25 cellular contexts compared by ENCODE assay signal in the genomic region with DNA sequence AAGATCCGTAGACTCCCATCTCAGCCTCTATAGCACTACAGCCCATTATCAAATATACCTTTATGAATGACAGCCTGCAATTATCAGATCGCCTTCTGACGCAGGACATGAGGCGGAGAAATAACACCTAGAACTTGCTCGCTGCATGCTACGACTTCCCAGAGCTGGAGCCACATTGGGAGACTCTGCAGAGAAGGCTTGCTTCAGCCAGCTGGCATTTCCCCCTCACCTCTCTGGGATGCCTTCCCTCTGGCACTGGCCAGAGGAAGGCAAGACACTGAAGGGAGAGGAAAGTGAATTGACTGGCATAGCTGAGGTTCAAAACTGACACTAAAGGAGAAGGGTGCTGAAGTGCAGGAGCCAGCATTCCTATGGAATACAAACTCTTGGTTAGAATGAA.
A peak's percentile ranks its signal among the peaks of the same experiment; 100 is the strongest.
DNase-seq lines count a peak whose midpoint lies in the region; ATAC-seq, FAIRE-seq and TF ChIP-seq lines count a peak whose summit lies in the region.
"Had no signal": no experiment of that assay in that cellular context is flagged by ENCODE, and none has a peak within 500 bp of the region (broad histone marks: within the 10 kb centered on the region; RNA-seq: fewer than 3 reads in every experiment).

No MANE protein-coding gene starts in this region.

- no peak overlapping the region for H3K9ac ChIP-seq in HUES64 (ENCODE audit: low read depth, low read length)
- H3K9ac ChIP-seq in H1 (replicated peaks in 1 of 4; ENCODE audit: extremely low read depth in 1 of 4, low read depth in 3 of 4, low read length in 3 of 4) = no peak overlapping the region
- H3K9ac ChIP-seq: BLaER1 had no signal

- no peak for TF ChIP-seq CTCF in H1 (IDR thresholded peaks at IDR 0.05; ENCODE audit: control extremely low read depth in 1 of 3, insufficient read depth in 1 of 3, low read depth in 1 of 3, low read length in 3 of 3)
- TF ChIP-seq CTCF in GM23338 (conservative IDR thresholded peaks at IDR 0.05; ENCODE audit: low read depth in 2 of 2) = no peak

- H3K14ac ChIP-seq in H1 (ENCODE audit: insufficient read length) = no peak overlapping the region

- no peak overlapping the region for H3K27ac Mint-ChIP-seq in GM23338
- H3K27ac Mint-ChIP-seq in activated naive CD8-positive, alpha-beta T cell treated with anti-CD3 and anti-CD28 coated beads, Interleukin-2, amount 50 U/mL, for 24 hours = no peak overlapping the region
- H3K27ac Mint-ChIP-seq: B cell; CD4-positive, CD25-positive, alpha-beta regulatory T cell; CD8-positive, alpha-beta T cell; HFFc6 had no signal

- no peak overlapping the region; the same call in 1 of the 2 replicates for H2AK5ac ChIP-seq in H1 (ENCODE audit: low read depth, low read length)

- no peaks in the 10 kb centered on the region for H3K27me3 ChIP-seq in HUES64 (ENCODE audit: insufficient read depth, low read length)
- no peaks in the 10 kb centered on the region for H3K27me3 ChIP-seq in H1 (replicated peaks in 1 of 4; ENCODE audit: control insufficient read depth in 3 of 4, extremely low read depth in 1 of 4, insufficient read depth in 3 of 4, low read length in 3 of 4)
- H3K27me3 ChIP-seq in GM23338 (ENCODE audit: insufficient read depth) = no peaks in the 10 kb centered on the region
- H3K27me3 ChIP-seq: BLaER1 had no signal

- no peak overlapping the region for H2BK5ac ChIP-seq in H1 (ENCODE audit: low read depth, low read length)

- no peak overlapping the region for H2BK120ac ChIP-seq in H1 (replicated peaks; ENCODE audit: low read depth, low read length)

- peaks cover 71% of the 10 kb centered on the region for H3K4me1 Mint-ChIP-seq in GM23338
- H3K4me1 Mint-ChIP-seq in activated naive CD8-positive, alpha-beta T cell treated with anti-CD3 and anti-CD28 coated beads, Interleukin-2, amount 50 U/mL, for 24 hours = no peaks in the 10 kb centered on the region
- H3K4me1 Mint-ChIP-seq: B cell; CD4-positive, CD25-positive, alpha-beta regulatory T cell had no signal

- no peaks in the 10 kb centered on the region; the same call in 1 of the 2 replicates for H3K36me3 ChIP-seq in HUES64 (ENCODE audit: insufficient read depth, low read length)
- H3K36me3 ChIP-seq in H1 (ENCODE audit: control insufficient read depth in 2 of 4, insufficient read depth in 4 of 4, low read length in 3 of 4) = peaks cover 0 to 2% (median 0%) of the 10 kb centered on the region in 4 experiments; a peak in 2 of 8 replicates
- no peaks in the 10 kb centered on the region for H3K36me3 ChIP-seq in GM23338 (ENCODE audit: insufficient read depth)
- H3K36me3 ChIP-seq: BLaER1, HAP-1 had no signal

- no peaks in the 10 kb centered on the region for H3K9me3 ChIP-seq in HUES64 (ENCODE audit: insufficient read depth, low read depth, low read length)
- H3K9me3 ChIP-seq in H1 (ENCODE audit: insufficient read depth in 2 of 2, low read depth in 1 of 2, low read length in 1 of 2) = no peaks in the 10 kb centered on the region
- H3K9me3 ChIP-seq: BLaER1, HAP-1 had no signal

- H3K23me2 ChIP-seq in H1 (ENCODE audit: low read depth, low read length) = no peaks in the 10 kb centered on the region; the same call in 1 of the 2 replicates

- H3K4me2 ChIP-seq in H1 (ENCODE audit: insufficient read depth in 1 of 2, low read depth in 2 of 2, low read length in 2 of 2) = no peak overlapping the region
- H3K4me2 ChIP-seq in GM23338 = no peak overlapping the region
- H3K4me2 ChIP-seq: BLaER1 had no signal

- no peak for TF ChIP-seq POLR2A in H1 (IDR thresholded peaks at IDR 0.05; ENCODE audit: control extremely low read depth in 1 of 2, low read depth in 2 of 2, low read length in 2 of 2)

- H3K27ac ChIP-seq in HUES64 (ENCODE audit: low read depth, low read length) = peak overlapping the region; percentile 29; the same call in 1 of the 2 replicates
- no peak overlapping the region for H3K27ac ChIP-seq in H1 (ENCODE audit: low read depth, low read length)
- H3K27ac ChIP-seq in GM23338 (ENCODE audit: low read depth) = no peak overlapping the region; the same call in 1 of the 2 replicates
- H3K27ac ChIP-seq: 22Rv1, BLaER1, C4-2B had no signal

- H2BK20ac ChIP-seq in H1 (ENCODE audit: low read length) = no peak overlapping the region

- H4K91ac ChIP-seq in H1 (replicated peaks; ENCODE audit: insufficient read length, low read length) = no peak overlapping the region

- CTCF ChIA-PET in H1 (lab: Charles Lee; ENCODE audit: partially characterized antibody) = interaction anchor here (1.4 to 1.7 kb wide), 2 partner anchors 25 to 27 kb away, joined by 3 to 4 read pairs; no protein-coding TSS in a partner anchor

- 94% methylated on average over 6 of the region's 6 CpGs for WGBS in HUES64
- 96% methylated on average over 6 of the region's 6 CpGs; no CpG with 5 or more reads in 1 of the 2 experiments for WGBS in H1 (ENCODE audit: extremely low coverage in 1 of 2, insufficient coverage in 1 of 2, insufficient read length in 1 of 2, insufficient replicate concordance in 2 of 2, low coverage in 1 of 2, low lambda C conversion rate in 2 of 2, missing lambda C conversion rate in 1 of 2), 2 experiments

- 0 out of 2 replicates have a peak overlapping the region, but pooled peaks have one; percentile 35 for H2BK12ac ChIP-seq in H1 (ENCODE audit: low read depth, low read length)

- no peak overlapping the region for H3K18ac ChIP-seq in H1 (ENCODE audit: extremely low read depth, low read length)

- peaks cover 38% of the 10 kb centered on the region for H3K9me2 ChIP-seq in GM23338 (ENCODE audit: insufficient read depth)

- FAIRE-seq in H1 (lab: Jason Lieb, UNC) = no peak
- peak; percentile 17 for FAIRE-seq in urothelium cell line (lab: Jason Lieb, UNC)
- FAIRE-seq: A204.1, GM12891, GM18507 had no signal

- peaks cover 37% of the 10 kb centered on the region for H3K36me3 Mint-ChIP-seq in GM23338 (ENCODE audit: low read depth)
- no peaks in the 10 kb centered on the region for H3K36me3 Mint-ChIP-seq in activated naive CD8-positive, alpha-beta T cell treated with anti-CD3 and anti-CD28 coated beads, Interleukin-2, amount 50 U/mL, for 24 hours (ENCODE audit: low read depth)
- H3K36me3 Mint-ChIP-seq: CD4-positive, CD25-positive, alpha-beta regulatory T cell; CD8-positive, alpha-beta T cell had no signal

- H2BK15ac ChIP-seq in H1 (ENCODE audit: low read length) = no peak overlapping the region

- no peak overlapping the region for H3K4me3 Mint-ChIP-seq in GM23338
- H3K4me3 Mint-ChIP-seq in activated naive CD8-positive, alpha-beta T cell treated with anti-CD3 and anti-CD28 coated beads, Interleukin-2, amount 50 U/mL, for 24 hours = no peak overlapping the region
- H3K4me3 Mint-ChIP-seq: B cell; CD4-positive, CD25-positive, alpha-beta regulatory T cell; CD8-positive, alpha-beta T cell; HFFc6 had no signal

- H3K9me3 Mint-ChIP-seq in GM23338 = no peaks in the 10 kb centered on the region
- peaks cover 4% of the 10 kb centered on the region for H3K9me3 Mint-ChIP-seq in activated naive CD8-positive, alpha-beta T cell treated with anti-CD3 and anti-CD28 coated beads, Interleukin-2, amount 50 U/mL, for 24 hours

- no peak overlapping the region for H3K56ac ChIP-seq in H1 (replicated peaks; ENCODE audit: insufficient read length, low read depth, low read length)

- no peak for DNase-seq in Right ventricle myocardium inferior (ENCODE audit: missing footprints)
- DNase-seq in Right ventricle myocardium superior = no peak
- no peak for DNase-seq in H1 (ENCODE audit: low read depth in 1 of 2, low spot score in 2 of 2)
- no peak for DNase-seq in urothelium cell line (ENCODE audit: low spot score)
- no peak for DNase-seq in GM23338 (ENCODE audit: low spot score)
- no peak for DNase-seq in stimulated activated CD4-positive, alpha-beta T cell treated with anti-CD3 and anti-CD28 coated beads, Interleukin-4, amount 100 ng/mL, for 24 hours
- DNase-seq in activated naive CD8-positive, alpha-beta T cell treated with anti-CD3 and anti-CD28 coated beads, Interleukin-2, amount 50 U/mL, for 24 hours = no peak
- DNase-seq: Caco-2; CD4-positive, CD25-positive, alpha-beta regulatory T cell; CD8-positive, alpha-beta T cell; DMS 273 treated with DMSO at 0.1 percent for 48 hours; DMS79; EL; GF-D8; GOT3; HFFc6 had no signal

- no peaks in the 10 kb centered on the region for H3F3A ChIP-seq in GM23338 (replicated peaks; ENCODE audit: low read depth)

- H2AFZ ChIP-seq in H1 (ENCODE audit: low read length) = no peak overlapping the region
- no peak overlapping the region for H2AFZ ChIP-seq in GM23338

- no peak overlapping the region for H3K23ac ChIP-seq in H1 (ENCODE audit: insufficient read length)

- TF ChIP-seq EP300 in H1 (IDR thresholded peaks at IDR 0.05; ENCODE audit: borderline replicate concordance in 1 of 2, low read depth in 2 of 2, low read length in 2 of 2) = no peak

- ATAC-seq in Right ventricle myocardium inferior (peak; percentile 39), Right ventricle myocardium superior (ENCODE audit: poor library complexity) (no peak), GM23338 (no peak)
- ATAC-seq in activated naive CD8-positive, alpha-beta T cell treated with anti-CD3 and anti-CD28 coated beads, Interleukin-2, amount 50 U/mL, for 24 hours = no peak
- ATAC-seq: CD8-positive, alpha-beta T cell had no signal

- H3K4me3 ChIP-seq in HUES64 (ENCODE audit: low read length) = no peak overlapping the region
- H3K4me3 ChIP-seq in H1 (ENCODE audit: extremely low read depth in 1 of 4, insufficient read depth in 2 of 4, low read depth in 3 of 4, low read length in 4 of 4) = no peak overlapping the region
- H3K4me3 ChIP-seq in GM23338 = no peak overlapping the region
- H3K4me3 ChIP-seq: BLaER1, HAP-1 had no signal

- H4K8ac ChIP-seq in H1 (ENCODE audit: extremely low read depth, insufficient read depth, low read length) = peak overlapping the region; percentile 3; the same call in 1 of the 2 replicates

- H3K27me3 Mint-ChIP-seq in GM23338 (ENCODE audit: insufficient read depth, low read depth, poor library complexity) = peaks cover 12% of the 10 kb centered on the region
- H3K27me3 Mint-ChIP-seq in activated naive CD8-positive, alpha-beta T cell treated with anti-CD3 and anti-CD28 coated beads, Interleukin-2, amount 50 U/mL, for 24 hours = no peaks in the 10 kb centered on the region
- H3K27me3 Mint-ChIP-seq: B cell; CD4-positive, CD25-positive, alpha-beta regulatory T cell had no signal

- intact Hi-C loops in Right ventricle myocardium inferior (cut with DNase I) = no loop called here
- intact Hi-C loops in Right ventricle myocardium superior (cut with DNase I) = no loop called here

- H3K4me1 ChIP-seq in HUES64 (ENCODE audit: insufficient read depth, low read length) = peaks cover 24% of the 10 kb centered on the region; the same call in 1 of the 2 replicates
- H3K4me1 ChIP-seq in H1 (replicated peaks in 1 of 4; ENCODE audit: control insufficient read depth in 3 of 4, insufficient read depth in 4 of 4, low read length in 3 of 4) = peaks cover 3 to 16% (median 6%) of the 10 kb centered on the region in 4 experiments; a peak in 6 of 7 replicates
- peaks cover 31% of the 10 kb centered on the region for H3K4me1 ChIP-seq in GM23338 (ENCODE audit: insufficient read depth)
- H3K4me1 ChIP-seq: BLaER1, Caco-2 had no signal

- H3K4ac ChIP-seq in H1 (replicated peaks; ENCODE audit: insufficient read length, low read depth, low read length) = no peak overlapping the region

- TF ChIP-seq RAD21 in H1 (IDR thresholded peaks at IDR 0.05 in 1 of 2, conservative IDR thresholded peaks at IDR 0.05 in 1 of 2; ENCODE audit: low read depth in 2 of 2, low read length in 2 of 2) = no peak

- POLR2A ChIA-PET in H1 (lab: Charles Lee; ENCODE audit: partially characterized antibody) = no interaction called here

- H3K79me2 ChIP-seq in H1 (ENCODE audit: control insufficient read depth in 1 of 2, insufficient read depth in 2 of 2, low read length in 2 of 2) (peaks cover 0 to 83% of the 10 kb centered on the region in 2 experiments; a peak in 2 of 4 replicates), GM23338 (replicated peaks; ENCODE audit: insufficient read depth) (peaks cover 82% of the 10 kb centered on the region)

- H4K5ac ChIP-seq in H1 (ENCODE audit: insufficient read length, low read depth, low read length) = no peak overlapping the region

- peaks cover 15% of the 10 kb centered on the region for H3K79me1 ChIP-seq in H1 (ENCODE audit: low read depth, low read length)

- H4K20me1 ChIP-seq in H1 (replicated peaks in 1 of 2; ENCODE audit: control insufficient read depth in 1 of 2, insufficient read depth in 2 of 2, low read length in 2 of 2) = peaks cover 0 to 8% of the 10 kb centered on the region in 2 experiments
- H4K20me1 ChIP-seq in GM23338 (replicated peaks; ENCODE audit: insufficient read depth) = peaks cover 12% of the 10 kb centered on the region; the same call in 1 of the 2 replicates
- H4K20me1 ChIP-seq: BLaER1 had no signal
